11 cellular contexts compared by ENCODE assay signal in genomic region chr5:124660229-124661093, GRCh38.
DNase-seq lines count a peak whose midpoint lies in the region; ATAC-seq, FAIRE-seq and TF ChIP-seq lines count a peak whose summit lies in the region.
"Had no signal": no experiment of that assay in that cellular context is flagged by ENCODE, and none has a peak within 500 bp of the region (broad histone marks: within the 10 kb centered on the region; RNA-seq: fewer than 3 reads in every experiment).

No MANE protein-coding gene starts in this region.

- no peak for DNase-seq in right cardiac atrium
- DNase-seq in right atrium auricular region (ENCODE audit: low spot score) = no peak
- DNase-seq in bronchial epithelial cell (ENCODE audit: low read depth) = peak; percentile 74
- DNase-seq in lower lobe of right lung = no peak
- DNase-seq in uterus = no peak
- DNase-seq in activated CD4-positive, alpha-beta T cell treated with anti-CD3 and anti-CD28 coated beads, Interleukin-2, amount 50 U/mL, for 48 hours = no peak
- no peak for DNase-seq in activated CD4-positive, alpha-beta T cell treated with anti-CD3 and anti-CD28 coated beads for 48 hours
- DNase-seq: activated CD4-positive, alpha-beta memory T cell treated with anti-CD3 and anti-CD28 coated beads, Interleukin-2, amount 10 ng/mL, durations not matched to agents 7 days and 5 days; midbrain had no signal

- H3K36me3 ChIP-seq in right atrium auricular region (no peaks in the 10 kb centered on the region), bronchial epithelial cell (ENCODE audit: control insufficient read depth, insufficient read depth, low read length) (no peaks in the 10 kb centered on the region), lower lobe of right lung (no peaks in the 10 kb centered on the region), uterus (no peaks in the 10 kb centered on the region)

- 73% methylated on average over 6 of the region's 6 CpGs for WGBS in right cardiac atrium

- H3K4me1 ChIP-seq in right cardiac atrium (ENCODE audit: control insufficient read depth, insufficient read depth, low read length) (peaks cover 12% of the 10 kb centered on the region), right atrium auricular region (peaks cover 0 to 95% of the 10 kb centered on the region in 2 donors), lower lobe of right lung (peaks cover 71% of the 10 kb centered on the region), uterus (peaks cover 5 to 7% of the 10 kb centered on the region in 2 donors)

- H3K9me3 ChIP-seq in right cardiac atrium (ENCODE audit: control insufficient read depth, low read length) = no peaks in the 10 kb centered on the region
- H3K9me3 ChIP-seq in right atrium auricular region = no peaks in the 10 kb centered on the region
- H3K9me3 ChIP-seq in lower lobe of right lung = no peaks in the 10 kb centered on the region
- no peaks in the 10 kb centered on the region for H3K9me3 ChIP-seq in uterus

- no peaks in the 10 kb centered on the region for H3K27me3 ChIP-seq in right cardiac atrium (ENCODE audit: control insufficient read depth, insufficient read depth)
- H3K27me3 ChIP-seq in right atrium auricular region = no peaks in the 10 kb centered on the region
- H3K27me3 ChIP-seq in bronchial epithelial cell (ENCODE audit: control insufficient read depth, insufficient read depth, low read length) = no peaks in the 10 kb centered on the region
- H3K27me3 ChIP-seq in lower lobe of right lung (ENCODE audit: low read depth) = no peaks in the 10 kb centered on the region
- no peaks in the 10 kb centered on the region for H3K27me3 ChIP-seq in uterus

- intact Hi-C loops in right cardiac atrium (cut with DNase I) = no loop called here
- intact Hi-C loops in lower lobe of right lung (cut with DNase I) = no loop called here
- intact Hi-C loops in uterus (cut with DNase I; ENCODE audit: low total_unique reads) = no loop called here

- ATAC-seq in right cardiac atrium (no peak), lower lobe of right lung (peak; percentile 13 to 60), HG02798 (IDR thresholded peaks at IDR 0.05; ENCODE audit: poor library complexity, unreplicated experiment) (no peak)

- FAIRE-seq in bronchial epithelial cell (lab: Jason Lieb, UNC) = no peak
- FAIRE-seq: colon had no signal

- no peak overlapping the region for H3K4me3 ChIP-seq in right cardiac atrium (ENCODE audit: low read length)
- H3K4me3 ChIP-seq in right atrium auricular region = no peak overlapping the region
- H3K4me3 ChIP-seq in bronchial epithelial cell (ENCODE audit: low read depth, low read length) = no peak overlapping the region
- H3K4me3 ChIP-seq in lower lobe of right lung = no peak overlapping the region
- H3K4me3 ChIP-seq in uterus = no peak overlapping the region

- TF ChIP-seq POLR2A in uterus (IDR thresholded peaks at IDR 0.05) = no peak

- peak overlapping the region; percentile 45 for H3K27ac ChIP-seq in right cardiac atrium (ENCODE audit: low read length)
- peak overlapping the region in 1 of 2 donors; percentile 83 for H3K27ac ChIP-seq in right atrium auricular region
- H3K27ac ChIP-seq in lower lobe of right lung = peak overlapping the region; percentile 19
- H3K27ac ChIP-seq in uterus = peak overlapping the region; percentile 10 to 65

- TF ChIP-seq CTCF in right atrium auricular region (IDR thresholded peaks at IDR 0.05) (no peak), bronchial epithelial cell (IDR thresholded peaks at IDR 0.05; ENCODE audit: insufficient read depth, low read length, severe bottlenecking) (no peak), lower lobe of right lung (IDR thresholded peaks at IDR 0.05) (no peak), uterus (IDR thresholded peaks at IDR 0.05) (no peak)

Comparison
In these comparisons a context has a peak if more than half of its experiments do, and no peak if none do; other contexts are left out.
1. ATAC-seq: peak in lower lobe of right lung (2 of 2); none in right cardiac atrium (0 of 2) and HG02798 (single experiment).